ENCODE assay signal across 21 cellular contexts in the genomic region with DNA sequence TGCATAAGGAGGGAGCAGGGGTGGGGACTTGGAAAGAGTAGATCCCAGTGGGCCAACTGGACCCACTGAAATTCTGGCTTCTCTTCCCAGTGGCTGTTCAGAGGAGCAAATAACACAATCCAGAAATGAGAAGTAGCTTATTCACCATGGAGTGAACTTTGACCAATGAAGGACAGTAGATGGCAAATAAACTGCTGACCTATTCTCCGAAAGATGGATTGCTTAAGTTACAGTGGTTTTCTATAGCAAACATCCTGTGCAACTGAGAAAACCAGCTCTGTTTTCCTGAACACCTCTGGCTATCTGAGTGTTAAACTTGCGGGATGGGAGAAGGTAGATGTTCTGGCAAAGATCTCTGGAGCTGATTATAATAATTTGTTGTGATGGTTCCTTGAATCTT.
"Had no signal": no experiment of that assay in that cellular context is flagged by ENCODE, and none has a peak within 500 bp of the region (broad histone marks: within the 10 kb centered on the region; RNA-seq: fewer than 3 reads in every experiment).

No MANE protein-coding gene starts in this region.

- H3K4me1 ChIP-seq: lower lobe of right lung, pancreas, prostate gland, sigmoid colon, spleen, tibial nerve, uterus had no signal

- H3K36me3 ChIP-seq: lower lobe of right lung, pancreas, prostate gland, sigmoid colon, spleen, tibial nerve, uterus had no signal

- ATAC-seq: left ventricle myocardium superior; lower lobe of right lung; naive thymus-derived CD8-positive, alpha-beta T cell; pancreas; right cardiac atrium; stimulated activated effector memory CD8-positive, alpha-beta T cell treated with anti-CD3 and anti-CD28 coated beads, Interleukin-12 subunit alpha, Interleukin-12 subunit beta, amount 100 ng/mL, for 72 hours had no signal

- H3K9me3 ChIP-seq: lower lobe of right lung, pancreas, prostate gland, sigmoid colon, tibial nerve, uterus had no signal

- H3K27me3 ChIP-seq: hepatocyte, pancreas, sigmoid colon, spleen, tibial nerve, uterus had no signal

- H3K4me3 ChIP-seq: hepatocyte, lower lobe of right lung, pancreas, prostate gland, sigmoid colon, spleen, tibial nerve, uterus had no signal

- H3K27ac ChIP-seq: hepatocyte, lower lobe of right lung, pancreas, prostate gland, sigmoid colon, spleen, tibial nerve, uterus had no signal

- DNase-seq: islet precursor cell; left ventricle myocardium superior; lower lobe of right lung; mammary epithelial cell; mesenchymal stem cell; naive thymus-derived CD8-positive, alpha-beta T cell; nucleus accumbens; pancreas; posterior cingulate gyrus; retina; right cardiac atrium; sigmoid colon; small intestine; spleen; stimulated activated CD4-positive, alpha-beta T cell treated with anti-CD3 and anti-CD28 coated beads, Interleukin-4, amount 100 ng/mL, for 24 hours; stimulated activated naive CD4-positive, alpha-beta T cell; uterus had no signal
